ENCODE assay signal across 24 cellular contexts in the genomic region with DNA sequence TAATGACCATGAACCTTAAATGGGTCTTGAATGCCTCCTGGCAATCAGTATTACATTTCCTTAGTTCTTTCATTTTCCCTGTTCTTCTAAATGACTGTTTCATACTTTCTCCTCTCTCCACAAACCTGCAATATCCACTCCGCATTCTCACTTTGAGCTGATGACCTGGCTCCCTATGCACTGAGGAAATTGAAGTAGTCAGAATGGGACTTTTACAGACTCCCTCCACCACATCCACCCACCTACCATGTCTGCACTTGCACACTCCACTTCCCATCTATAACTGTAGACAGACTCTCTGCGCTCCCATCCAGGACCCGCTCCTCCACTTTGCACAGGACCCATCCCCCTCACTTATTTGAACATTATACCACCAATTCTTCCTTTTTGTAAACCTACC. TPM values are rescaled to one million over a fixed set of nuclear protein-coding genes. Genes with fewer than 3 reads are reported as not detected.
"Had no signal": no experiment of that assay in that cellular context is flagged by ENCODE, and none has a peak within 500 bp of the region (broad histone marks: within the 10 kb centered on the region; RNA-seq: fewer than 3 reads in every experiment).

No MANE protein-coding gene starts in this region.

- H3K4me1 ChIP-seq: Peyer's patch had no signal

- H3K4me1 Mint-ChIP-seq: WTC11 had no signal

- H3K9me3 Mint-ChIP-seq: activated naive CD4-positive, alpha-beta T cell treated with anti-CD3 and anti-CD28 coated beads, Interleukin-2, amount 50 U/mL, for 24 hours had no signal

- H3K36me3 ChIP-seq: Peyer's patch, SJSA1 had no signal

- H3K9me3 ChIP-seq: Peyer's patch, SJSA1 had no signal

- H3K36me3 Mint-ChIP-seq: activated naive CD4-positive, alpha-beta T cell treated with anti-CD3 and anti-CD28 coated beads, Interleukin-2, amount 50 U/mL, for 24 hours had no signal

- H3K27me3 ChIP-seq: Peyer's patch, SJSA1 had no signal

- H3K27ac ChIP-seq: Peyer's patch, RWPE1, SJSA1 had no signal

- H3K4me3 ChIP-seq: Peyer's patch, SJSA1 had no signal

- H3K4me3 Mint-ChIP-seq: activated naive CD4-positive, alpha-beta T cell treated with anti-CD3 and anti-CD28 coated beads, Interleukin-2, amount 50 U/mL, for 24 hours; T-helper 17 cell; WTC11 had no signal

- ATAC-seq: SK-N-SH treated with all-trans-retinoic acid at 6 μM for 48 hours, T-helper 17 cell, WTC11 had no signal

- H3K27ac Mint-ChIP-seq: activated naive CD4-positive, alpha-beta T cell treated with anti-CD3 and anti-CD28 coated beads, Interleukin-2, amount 50 U/mL, for 24 hours; T-helper 17 cell; WTC11 had no signal

- H3K27me3 Mint-ChIP-seq: activated naive CD4-positive, alpha-beta T cell treated with anti-CD3 and anti-CD28 coated beads, Interleukin-2, amount 50 U/mL, for 24 hours; T-helper 17 cell had no signal

- DNase-seq: activated CD4-positive, alpha-beta T cell treated with anti-CD3 and anti-CD28 coated beads, Interleukin-2, amount 50 U/mL, for 48 hours; activated CD4-positive, CD25-positive, alpha-beta regulatory T cell treated with anti-CD3 and anti-CD28 coated beads, Interleukin-2, amount 50 U/mL, for 72 hours; activated T-cell treated with anti-CD3 and anti-CD28 coated beads for 4 hours; activated T-cell treated with anti-CD3 and anti-CD28 coated beads, Interleukin-2, amount 50 U/mL, for 48 hours; anterior cingulate cortex; caudate nucleus; IMR-90; NCI-H1048; NCI-H146; NCI-H187 treated with DMSO at 0.1 percent for 48 hours; NCI-H2081 treated with DMSO at 0.1 percent for 48 hours; NCI-H446; NCI-H524; Peyer's patch; SHP77; SW 1271; T-helper 17 cell; T-helper 9 cell had no signal

RNA-seq across cellular contexts. Expression of a gene that starts 36.2 kb away (rescaled TPM):
- total RNA-seq: cerebellum, IMR-90, SJSA1, WTC11 had no signal
- polyA plus RNA-seq: IMR-90 had no signal

RNA-seq across cellular contexts. Expression of a gene that starts 42.2 kb away (rescaled TPM):
- total RNA-seq: cerebellum, IMR-90, Peyer's patch, WTC11 had no signal
- polyA plus RNA-seq: IMR-90 had no signal
